ENCODE assay signal across 1 cellular context in genomic region chr10:5297466-5297865, GRCh38.
TF ChIP-seq lines count a peak whose summit lies in the region.

No MANE protein-coding gene starts in this region.

TF ChIP-seq in WTC11, 78 proteins besides CTCF, POLR2A, EP300 and RAD21 (continued from another document):
- TF ChIP-seq, protein P1, sequence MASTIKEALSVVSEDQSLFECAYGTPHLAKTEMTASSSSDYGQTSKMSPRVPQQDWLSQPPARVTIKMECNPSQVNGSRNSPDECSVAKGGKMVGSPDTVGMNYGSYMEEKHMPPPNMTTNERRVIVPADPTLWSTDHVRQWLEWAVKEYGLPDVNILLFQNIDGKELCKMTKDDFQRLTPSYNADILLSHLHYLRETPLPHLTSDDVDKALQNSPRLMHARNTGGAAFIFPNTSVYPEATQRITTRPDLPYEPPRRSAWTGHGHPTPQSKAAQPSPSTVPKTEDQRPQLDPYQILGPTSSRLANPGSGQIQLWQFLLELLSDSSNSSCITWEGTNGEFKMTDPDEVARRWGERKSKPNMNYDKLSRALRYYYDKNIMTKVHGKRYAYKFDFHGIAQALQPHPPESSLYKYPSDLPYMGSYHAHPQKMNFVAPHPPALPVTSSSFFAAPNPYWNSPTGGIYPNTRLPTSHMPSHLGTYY (CRISPR knock-in tag; IDR thresholded peaks at IDR 0.05), result no peak
- TF ChIP-seq RORB (CRISPR knock-in tag; IDR thresholded peaks at IDR 0.05), result no peak
- no peak for TF ChIP-seq TEAD1 (CRISPR knock-in tag; IDR thresholded peaks at IDR 0.05)
- no peak for TF ChIP-seq HMGA2 (CRISPR knock-in tag; IDR thresholded peaks at IDR 0.05)
- no peak for TF ChIP-seq CREM (CRISPR knock-in tag; IDR thresholded peaks at IDR 0.05)
- no peak for TF ChIP-seq JAZF1 (CRISPR knock-in tag; IDR thresholded peaks at IDR 0.05)
- TF ChIP-seq, protein P2, sequence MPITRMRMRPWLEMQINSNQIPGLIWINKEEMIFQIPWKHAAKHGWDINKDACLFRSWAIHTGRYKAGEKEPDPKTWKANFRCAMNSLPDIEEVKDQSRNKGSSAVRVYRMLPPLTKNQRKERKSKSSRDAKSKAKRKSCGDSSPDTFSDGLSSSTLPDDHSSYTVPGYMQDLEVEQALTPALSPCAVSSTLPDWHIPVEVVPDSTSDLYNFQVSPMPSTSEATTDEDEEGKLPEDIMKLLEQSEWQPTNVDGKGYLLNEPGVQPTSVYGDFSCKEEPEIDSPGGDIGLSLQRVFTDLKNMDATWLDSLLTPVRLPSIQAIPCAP (CRISPR knock-in tag; IDR thresholded peaks at IDR 0.05), result no peak
- TF ChIP-seq, protein P3, sequence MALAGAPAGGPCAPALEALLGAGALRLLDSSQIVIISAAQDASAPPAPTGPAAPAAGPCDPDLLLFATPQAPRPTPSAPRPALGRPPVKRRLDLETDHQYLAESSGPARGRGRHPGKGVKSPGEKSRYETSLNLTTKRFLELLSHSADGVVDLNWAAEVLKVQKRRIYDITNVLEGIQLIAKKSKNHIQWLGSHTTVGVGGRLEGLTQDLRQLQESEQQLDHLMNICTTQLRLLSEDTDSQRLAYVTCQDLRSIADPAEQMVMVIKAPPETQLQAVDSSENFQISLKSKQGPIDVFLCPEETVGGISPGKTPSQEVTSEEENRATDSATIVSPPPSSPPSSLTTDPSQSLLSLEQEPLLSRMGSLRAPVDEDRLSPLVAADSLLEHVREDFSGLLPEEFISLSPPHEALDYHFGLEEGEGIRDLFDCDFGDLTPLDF (CRISPR knock-in tag; IDR thresholded peaks at IDR 0.05), result no peak
- TF ChIP-seq, protein P4, sequence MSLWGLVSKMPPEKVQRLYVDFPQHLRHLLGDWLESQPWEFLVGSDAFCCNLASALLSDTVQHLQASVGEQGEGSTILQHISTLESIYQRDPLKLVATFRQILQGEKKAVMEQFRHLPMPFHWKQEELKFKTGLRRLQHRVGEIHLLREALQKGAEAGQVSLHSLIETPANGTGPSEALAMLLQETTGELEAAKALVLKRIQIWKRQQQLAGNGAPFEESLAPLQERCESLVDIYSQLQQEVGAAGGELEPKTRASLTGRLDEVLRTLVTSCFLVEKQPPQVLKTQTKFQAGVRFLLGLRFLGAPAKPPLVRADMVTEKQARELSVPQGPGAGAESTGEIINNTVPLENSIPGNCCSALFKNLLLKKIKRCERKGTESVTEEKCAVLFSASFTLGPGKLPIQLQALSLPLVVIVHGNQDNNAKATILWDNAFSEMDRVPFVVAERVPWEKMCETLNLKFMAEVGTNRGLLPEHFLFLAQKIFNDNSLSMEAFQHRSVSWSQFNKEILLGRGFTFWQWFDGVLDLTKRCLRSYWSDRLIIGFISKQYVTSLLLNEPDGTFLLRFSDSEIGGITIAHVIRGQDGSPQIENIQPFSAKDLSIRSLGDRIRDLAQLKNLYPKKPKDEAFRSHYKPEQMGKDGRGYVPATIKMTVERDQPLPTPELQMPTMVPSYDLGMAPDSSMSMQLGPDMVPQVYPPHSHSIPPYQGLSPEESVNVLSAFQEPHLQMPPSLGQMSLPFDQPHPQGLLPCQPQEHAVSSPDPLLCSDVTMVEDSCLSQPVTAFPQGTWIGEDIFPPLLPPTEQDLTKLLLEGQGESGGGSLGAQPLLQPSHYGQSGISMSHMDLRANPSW (CRISPR knock-in tag; conservative IDR thresholded peaks at IDR 0.05; ENCODE audit: low read depth), result no peak
- TF ChIP-seq SP1 (CRISPR knock-in tag; conservative IDR thresholded peaks at IDR 0.05), result no peak
- TF ChIP-seq ATF6 (CRISPR knock-in tag; IDR thresholded peaks at IDR 0.05), result no peak
- no peak for TF ChIP-seq NR2C2 (CRISPR knock-in tag; IDR thresholded peaks at IDR 0.05)
- TF ChIP-seq RELA (CRISPR knock-in tag; IDR thresholded peaks at IDR 0.05; ENCODE audit: borderline replicate concordance), result no peak
- no peak for TF ChIP-seq SOX15 (CRISPR knock-in tag; IDR thresholded peaks at IDR 0.05)
TF ChIP-seq in WTC11: peak in this region for 0.
